ENCODE assay signal across 1 cellular context in the genomic region with DNA sequence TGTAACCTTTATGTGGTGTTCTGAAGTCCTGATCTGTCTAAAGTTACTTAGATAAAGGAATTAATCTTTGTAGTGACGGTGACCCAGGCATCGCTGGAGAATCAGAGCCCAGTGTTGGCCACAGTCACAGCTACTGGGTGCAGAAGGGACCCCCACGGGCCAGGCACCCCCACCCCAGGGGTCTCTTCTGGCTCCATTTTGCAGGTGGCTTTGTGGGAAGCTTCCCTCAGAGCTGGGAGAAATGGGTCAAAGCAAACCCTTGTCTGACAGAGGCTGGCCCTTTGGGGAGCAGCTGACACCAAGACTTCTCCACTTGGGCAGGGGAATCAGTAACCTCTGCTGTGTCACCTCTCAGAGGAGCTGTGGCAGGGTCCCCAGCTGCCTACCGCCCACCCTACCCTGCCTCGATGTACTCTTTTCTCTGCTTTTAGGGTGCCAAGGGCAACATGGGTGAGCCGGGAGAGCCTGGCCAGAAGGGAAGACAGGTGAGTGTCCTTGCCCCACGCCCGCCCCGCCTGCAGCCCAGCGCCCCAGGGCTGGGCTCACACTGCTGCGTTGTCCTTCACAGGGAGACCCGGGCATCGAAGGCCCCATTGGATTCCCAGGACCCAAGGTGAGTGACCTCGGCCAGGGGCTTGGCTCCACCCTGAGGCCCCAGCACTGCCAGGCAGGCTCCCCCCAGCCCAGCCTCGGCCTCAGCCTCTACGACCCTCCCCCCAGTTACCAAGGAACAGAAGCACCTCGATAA.
TF ChIP-seq lines count a peak whose summit lies in the region.

No MANE protein-coding gene starts in this region.

TF ChIP-seq in IMR-90, 13 proteins besides CTCF, POLR2A, EP300 and RAD21 (continued from another document):
- TF ChIP-seq, protein P1, sequence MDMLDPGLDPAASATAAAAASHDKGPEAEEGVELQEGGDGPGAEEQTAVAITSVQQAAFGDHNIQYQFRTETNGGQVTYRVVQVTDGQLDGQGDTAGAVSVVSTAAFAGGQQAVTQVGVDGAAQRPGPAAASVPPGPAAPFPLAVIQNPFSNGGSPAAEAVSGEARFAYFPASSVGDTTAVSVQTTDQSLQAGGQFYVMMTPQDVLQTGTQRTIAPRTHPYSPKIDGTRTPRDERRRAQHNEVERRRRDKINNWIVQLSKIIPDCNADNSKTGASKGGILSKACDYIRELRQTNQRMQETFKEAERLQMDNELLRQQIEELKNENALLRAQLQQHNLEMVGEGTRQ (IDR thresholded peaks at IDR 0.05; ENCODE audit: low read depth, low read length): no peak
- TF ChIP-seq NFE2L2 (IDR thresholded peaks at IDR 0.05; ENCODE audit: low read depth, low read length) (no peak), MXI1 (IDR thresholded peaks at IDR 0.05; ENCODE audit: borderline replicate concordance, low read depth, low read length) (no peak), RFX5 (IDR thresholded peaks at IDR 0.05; ENCODE audit: low read depth, low read length) (no peak), SMC3 (IDR thresholded peaks at IDR 0.05; ENCODE audit: low read depth, low read length) (no peak), RCOR1 (IDR thresholded peaks at IDR 0.05; ENCODE audit: insufficient replicate concordance, low read length) (no peak), FOS (IDR thresholded peaks at IDR 0.05; ENCODE audit: low read depth, low read length) (no peak), MAZ (IDR thresholded peaks at IDR 0.05; ENCODE audit: borderline replicate concordance, low read depth, low read length) (no peak)
